Comparison of ENCODE assay signal across 11 cellular contexts in genomic region chr3:61841111-61841845, GRCh38.
DNase-seq lines count a peak whose midpoint lies in the region; ATAC-seq and TF ChIP-seq lines count a peak whose summit lies in the region.
"Had no signal": no experiment of that assay in that cellular context is flagged by ENCODE, and none has a peak within 500 bp of the region (broad histone marks: within the 10 kb centered on the region; RNA-seq: fewer than 3 reads in every experiment).

No MANE protein-coding gene starts in this region.

- H3K27me3 ChIP-seq in SJCRH30 = no peaks in the 10 kb centered on the region

- no peak for TF ChIP-seq CTCF in fibroblast of pulmonary artery (IDR thresholded peaks at IDR 0.05; ENCODE audit: low read length, missing control alignments)
- TF ChIP-seq CTCF in osteocyte (IDR thresholded peaks at IDR 0.05) = no peak

- no peaks in the 10 kb centered on the region for H3K36me3 ChIP-seq in SJCRH30

- H3K4me1 Mint-ChIP-seq in osteocyte (ENCODE audit: unreplicated experiment) = peaks cover 58% of the 10 kb centered on the region
- H3K4me1 Mint-ChIP-seq: activated naive CD4-positive, alpha-beta T cell treated with anti-CD3 and anti-CD28 coated beads, Interleukin-2, amount 50 U/mL, for 24 hours had no signal

- H3K27ac Mint-ChIP-seq in osteocyte (ENCODE audit: unreplicated experiment) = peak overlapping the region; percentile 24
- H3K27ac Mint-ChIP-seq: activated naive CD4-positive, alpha-beta T cell treated with anti-CD3 and anti-CD28 coated beads, Interleukin-2, amount 50 U/mL, for 24 hours had no signal

- peaks cover 2% of the 10 kb centered on the region for H3K27me3 Mint-ChIP-seq in osteocyte (ENCODE audit: unreplicated experiment)

- no peaks in the 10 kb centered on the region for H3K36me3 Mint-ChIP-seq in osteocyte (ENCODE audit: unreplicated experiment)
- H3K36me3 Mint-ChIP-seq: activated naive CD4-positive, alpha-beta T cell treated with anti-CD3 and anti-CD28 coated beads, Interleukin-2, amount 50 U/mL, for 24 hours had no signal

- H3K4me3 Mint-ChIP-seq in osteocyte (ENCODE audit: unreplicated experiment) = peak overlapping the region; percentile 16
- H3K4me3 Mint-ChIP-seq: activated naive CD4-positive, alpha-beta T cell treated with anti-CD3 and anti-CD28 coated beads, Interleukin-2, amount 50 U/mL, for 24 hours had no signal

- no peaks in the 10 kb centered on the region for H3K9me3 ChIP-seq in SJCRH30 (replicated peaks)

- DNase-seq in EL (peak; percentile 41), NCI-H69 (lab: John Stamatoyannopoulos, UW) (peak; percentile 65), fibroblast of pulmonary artery (ENCODE audit: low read depth) (peak; percentile 84), osteocyte (ENCODE audit: extremely low spot score, unreplicated experiment) (no peak), cerebellum (ENCODE audit: low spot score) (no peak), SJCRH30 (no peak), dedifferentiated amniotic fluid mesenchymal stem cell (ENCODE audit: extremely low spot score) (no peak)
- DNase-seq: activated CD8-positive, alpha-beta memory T cell treated with anti-CD3 and anti-CD28 coated beads, Interleukin-2, amount 50 U/mL, for 4 hours; SW 1271 had no signal

- H3K27ac ChIP-seq in SJCRH30 = no peak overlapping the region

- H3K4me1 ChIP-seq in SJCRH30 = 0 out of 2 replicates have a peak, but pooled peaks cover 2% of the 10 kb centered on the region

- no peaks in the 10 kb centered on the region for H3K9me3 Mint-ChIP-seq in osteocyte (ENCODE audit: unreplicated experiment)
- H3K9me3 Mint-ChIP-seq: activated naive CD4-positive, alpha-beta T cell treated with anti-CD3 and anti-CD28 coated beads, Interleukin-2, amount 50 U/mL, for 24 hours had no signal

- no peak overlapping the region for H3K4me3 ChIP-seq in fibroblast of pulmonary artery (replicated peaks; ENCODE audit: low read depth, low read length)
- no peak overlapping the region for H3K4me3 ChIP-seq in SJCRH30

- ATAC-seq in GM21576 (IDR thresholded peaks at IDR 0.05; ENCODE audit: unreplicated experiment) = no peak

Comparison
In these comparisons a context has a peak if more than half of its experiments do, and no peak if none do; other contexts are left out.
1. DNase-seq: peak in EL (single experiment), NCI-H69 (single experiment) and fibroblast of pulmonary artery (single experiment); none in osteocyte (single experiment), cerebellum (single experiment), SJCRH30 (0 of 2) and dedifferentiated amniotic fluid mesenchymal stem cell (single experiment).